ENCODE assay signal across 1 cellular context in the genomic region with DNA sequence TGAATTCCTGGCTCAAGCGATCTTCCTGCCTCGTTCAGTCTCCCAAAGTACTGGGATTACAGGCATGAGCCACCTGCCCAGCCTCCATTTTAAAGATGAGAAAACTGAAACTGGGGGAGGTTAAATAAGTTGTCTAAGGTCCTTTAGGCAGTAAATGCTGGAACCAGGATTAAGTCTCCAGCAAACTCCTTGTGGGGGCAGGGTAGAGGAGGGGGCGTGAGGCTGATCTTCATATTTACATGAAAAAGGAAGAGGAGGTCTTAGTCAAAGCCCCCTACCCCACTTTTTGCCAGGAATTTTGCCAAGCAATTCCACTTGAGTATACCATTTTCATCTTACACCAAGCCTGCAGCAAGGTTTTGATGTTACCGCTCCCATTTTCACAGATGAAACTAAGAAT.
TF ChIP-seq lines count a peak whose summit lies in the region.

No MANE protein-coding gene starts in this region.

TF ChIP-seq in WTC11, 78 proteins besides CTCF, POLR2A, EP300 and RAD21 (continued from another document):
- TF ChIP-seq, protein P1, sequence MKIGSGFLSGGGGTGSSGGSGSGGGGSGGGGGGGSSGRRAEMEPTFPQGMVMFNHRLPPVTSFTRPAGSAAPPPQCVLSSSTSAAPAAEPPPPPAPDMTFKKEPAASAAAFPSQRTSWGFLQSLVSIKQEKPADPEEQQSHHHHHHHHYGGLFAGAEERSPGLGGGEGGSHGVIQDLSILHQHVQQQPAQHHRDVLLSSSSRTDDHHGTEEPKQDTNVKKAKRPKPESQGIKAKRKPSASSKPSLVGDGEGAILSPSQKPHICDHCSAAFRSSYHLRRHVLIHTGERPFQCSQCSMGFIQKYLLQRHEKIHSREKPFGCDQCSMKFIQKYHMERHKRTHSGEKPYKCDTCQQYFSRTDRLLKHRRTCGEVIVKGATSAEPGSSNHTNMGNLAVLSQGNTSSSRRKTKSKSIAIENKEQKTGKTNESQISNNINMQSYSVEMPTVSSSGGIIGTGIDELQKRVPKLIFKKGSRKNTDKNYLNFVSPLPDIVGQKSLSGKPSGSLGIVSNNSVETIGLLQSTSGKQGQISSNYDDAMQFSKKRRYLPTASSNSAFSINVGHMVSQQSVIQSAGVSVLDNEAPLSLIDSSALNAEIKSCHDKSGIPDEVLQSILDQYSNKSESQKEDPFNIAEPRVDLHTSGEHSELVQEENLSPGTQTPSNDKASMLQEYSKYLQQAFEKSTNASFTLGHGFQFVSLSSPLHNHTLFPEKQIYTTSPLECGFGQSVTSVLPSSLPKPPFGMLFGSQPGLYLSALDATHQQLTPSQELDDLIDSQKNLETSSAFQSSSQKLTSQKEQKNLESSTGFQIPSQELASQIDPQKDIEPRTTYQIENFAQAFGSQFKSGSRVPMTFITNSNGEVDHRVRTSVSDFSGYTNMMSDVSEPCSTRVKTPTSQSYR (CRISPR knock-in tag; IDR thresholded peaks at IDR 0.05), result no peak
- TF ChIP-seq MYBL2 (CRISPR knock-in tag; IDR thresholded peaks at IDR 0.05), result no peak
- no peak for TF ChIP-seq NR3C1 (CRISPR knock-in tag; conservative IDR thresholded peaks at IDR 0.05; ENCODE audit: low read depth)
- TF ChIP-seq, protein P2, sequence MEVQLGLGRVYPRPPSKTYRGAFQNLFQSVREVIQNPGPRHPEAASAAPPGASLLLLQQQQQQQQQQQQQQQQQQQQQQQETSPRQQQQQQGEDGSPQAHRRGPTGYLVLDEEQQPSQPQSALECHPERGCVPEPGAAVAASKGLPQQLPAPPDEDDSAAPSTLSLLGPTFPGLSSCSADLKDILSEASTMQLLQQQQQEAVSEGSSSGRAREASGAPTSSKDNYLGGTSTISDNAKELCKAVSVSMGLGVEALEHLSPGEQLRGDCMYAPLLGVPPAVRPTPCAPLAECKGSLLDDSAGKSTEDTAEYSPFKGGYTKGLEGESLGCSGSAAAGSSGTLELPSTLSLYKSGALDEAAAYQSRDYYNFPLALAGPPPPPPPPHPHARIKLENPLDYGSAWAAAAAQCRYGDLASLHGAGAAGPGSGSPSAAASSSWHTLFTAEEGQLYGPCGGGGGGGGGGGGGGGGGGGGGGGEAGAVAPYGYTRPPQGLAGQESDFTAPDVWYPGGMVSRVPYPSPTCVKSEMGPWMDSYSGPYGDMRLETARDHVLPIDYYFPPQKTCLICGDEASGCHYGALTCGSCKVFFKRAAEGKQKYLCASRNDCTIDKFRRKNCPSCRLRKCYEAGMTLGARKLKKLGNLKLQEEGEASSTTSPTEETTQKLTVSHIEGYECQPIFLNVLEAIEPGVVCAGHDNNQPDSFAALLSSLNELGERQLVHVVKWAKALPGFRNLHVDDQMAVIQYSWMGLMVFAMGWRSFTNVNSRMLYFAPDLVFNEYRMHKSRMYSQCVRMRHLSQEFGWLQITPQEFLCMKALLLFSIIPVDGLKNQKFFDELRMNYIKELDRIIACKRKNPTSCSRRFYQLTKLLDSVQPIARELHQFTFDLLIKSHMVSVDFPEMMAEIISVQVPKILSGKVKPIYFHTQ (CRISPR knock-in tag; IDR thresholded peaks at IDR 0.05), result no peak
- TF ChIP-seq ZBTB21 (CRISPR knock-in tag; IDR thresholded peaks at IDR 0.05; ENCODE audit: borderline replicate concordance), result no peak
- TF ChIP-seq JAZF1 (CRISPR knock-in tag; IDR thresholded peaks at IDR 0.05), result no peak
- no peak for TF ChIP-seq NFYB (CRISPR knock-in tag; conservative IDR thresholded peaks at IDR 0.05; ENCODE audit: low read depth)
- TF ChIP-seq, protein P3, sequence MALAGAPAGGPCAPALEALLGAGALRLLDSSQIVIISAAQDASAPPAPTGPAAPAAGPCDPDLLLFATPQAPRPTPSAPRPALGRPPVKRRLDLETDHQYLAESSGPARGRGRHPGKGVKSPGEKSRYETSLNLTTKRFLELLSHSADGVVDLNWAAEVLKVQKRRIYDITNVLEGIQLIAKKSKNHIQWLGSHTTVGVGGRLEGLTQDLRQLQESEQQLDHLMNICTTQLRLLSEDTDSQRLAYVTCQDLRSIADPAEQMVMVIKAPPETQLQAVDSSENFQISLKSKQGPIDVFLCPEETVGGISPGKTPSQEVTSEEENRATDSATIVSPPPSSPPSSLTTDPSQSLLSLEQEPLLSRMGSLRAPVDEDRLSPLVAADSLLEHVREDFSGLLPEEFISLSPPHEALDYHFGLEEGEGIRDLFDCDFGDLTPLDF (CRISPR knock-in tag; IDR thresholded peaks at IDR 0.05), result no peak
- TF ChIP-seq TCF7 (CRISPR knock-in tag; IDR thresholded peaks at IDR 0.05; ENCODE audit: low read depth), result no peak
- TF ChIP-seq, protein P4, sequence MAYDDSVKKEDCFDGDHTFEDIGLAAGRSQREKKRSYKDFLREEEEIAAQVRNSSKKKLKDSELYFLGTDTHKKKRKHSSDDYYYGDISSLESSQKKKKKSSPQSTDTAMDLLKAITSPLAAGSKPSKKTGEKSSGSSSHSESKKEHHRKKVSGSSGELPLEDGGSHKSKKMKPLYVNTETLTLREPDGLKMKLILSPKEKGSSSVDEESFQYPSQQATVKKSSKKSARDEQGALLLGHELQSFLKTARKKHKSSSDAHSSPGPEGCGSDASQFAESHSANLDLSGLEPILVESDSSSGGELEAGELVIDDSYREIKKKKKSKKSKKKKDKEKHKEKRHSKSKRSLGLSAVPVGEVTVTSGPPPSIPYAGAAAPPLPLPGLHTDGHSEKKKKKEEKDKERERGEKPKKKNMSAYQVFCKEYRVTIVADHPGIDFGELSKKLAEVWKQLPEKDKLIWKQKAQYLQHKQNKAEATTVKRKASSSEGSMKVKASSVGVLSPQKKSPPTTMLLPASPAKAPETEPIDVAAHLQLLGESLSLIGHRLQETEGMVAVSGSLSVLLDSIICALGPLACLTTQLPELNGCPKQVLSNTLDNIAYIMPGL (CRISPR knock-in tag; IDR thresholded peaks at IDR 0.05), result no peak
- TF ChIP-seq, protein P5, sequence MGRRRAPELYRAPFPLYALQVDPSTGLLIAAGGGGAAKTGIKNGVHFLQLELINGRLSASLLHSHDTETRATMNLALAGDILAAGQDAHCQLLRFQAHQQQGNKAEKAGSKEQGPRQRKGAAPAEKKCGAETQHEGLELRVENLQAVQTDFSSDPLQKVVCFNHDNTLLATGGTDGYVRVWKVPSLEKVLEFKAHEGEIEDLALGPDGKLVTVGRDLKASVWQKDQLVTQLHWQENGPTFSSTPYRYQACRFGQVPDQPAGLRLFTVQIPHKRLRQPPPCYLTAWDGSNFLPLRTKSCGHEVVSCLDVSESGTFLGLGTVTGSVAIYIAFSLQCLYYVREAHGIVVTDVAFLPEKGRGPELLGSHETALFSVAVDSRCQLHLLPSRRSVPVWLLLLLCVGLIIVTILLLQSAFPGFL (CRISPR knock-in tag; IDR thresholded peaks at IDR 0.05; ENCODE audit: borderline replicate concordance), result no peak
- TF ChIP-seq ZNF219 (CRISPR knock-in tag; IDR thresholded peaks at IDR 0.05; ENCODE audit: borderline replicate concordance), result no peak
- TF ChIP-seq, protein P6, sequence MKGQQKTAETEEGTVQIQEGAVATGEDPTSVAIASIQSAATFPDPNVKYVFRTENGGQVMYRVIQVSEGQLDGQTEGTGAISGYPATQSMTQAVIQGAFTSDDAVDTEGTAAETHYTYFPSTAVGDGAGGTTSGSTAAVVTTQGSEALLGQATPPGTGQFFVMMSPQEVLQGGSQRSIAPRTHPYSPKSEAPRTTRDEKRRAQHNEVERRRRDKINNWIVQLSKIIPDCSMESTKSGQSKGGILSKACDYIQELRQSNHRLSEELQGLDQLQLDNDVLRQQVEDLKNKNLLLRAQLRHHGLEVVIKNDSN (CRISPR knock-in tag; IDR thresholded peaks at IDR 0.05), result no peak
- no peak for TF ChIP-seq NR1H2 (CRISPR knock-in tag; IDR thresholded peaks at IDR 0.05)
- no peak for TF ChIP-seq FOXJ3 (CRISPR knock-in tag; IDR thresholded peaks at IDR 0.05; ENCODE audit: borderline replicate concordance)
- no peak for TF ChIP-seq SOX15 (CRISPR knock-in tag; IDR thresholded peaks at IDR 0.05)
